Comparison of ENCODE assay signal across 13 cellular contexts in genomic region chr11:60866911-60867870, GRCh38. TPM values are rescaled to one million over a fixed set of nuclear protein-coding genes. Genes with fewer than 3 reads are reported as not detected.
DNase-seq lines count a peak whose midpoint lies in the region; TF ChIP-seq lines count a peak whose summit lies in the region.
"Had no signal": no experiment of that assay in that cellular context is flagged by ENCODE, and none has a peak within 500 bp of the region (broad histone marks: within the 10 kb centered on the region; RNA-seq: fewer than 3 reads in every experiment).

ZP1 (plus strand) TSS chr11:60867542; CDS start chr11:60867562, 20 bp downstream.

- H3K27me3 Mint-ChIP-seq in activated naive CD4-positive, alpha-beta T cell treated with anti-CD3 and anti-CD28 coated beads, Interleukin-2, amount 10 ng/mL, durations not matched to agents 7 days and 5 days: peaks cover 25% of the 10 kb centered on the region
- peaks cover 1% of the 10 kb centered on the region for H3K27me3 Mint-ChIP-seq in endodermal cell (ENCODE audit: insufficient read depth)
- peaks cover 3% of the 10 kb centered on the region in 2 donors for H3K27me3 Mint-ChIP-seq in CD4-positive, alpha-beta memory T cell

- H3K4me3 Mint-ChIP-seq in activated naive CD4-positive, alpha-beta T cell treated with anti-CD3 and anti-CD28 coated beads, Interleukin-2, amount 10 ng/mL, durations not matched to agents 7 days and 5 days: no peak within 1 kb of the TSS
- H3K4me3 Mint-ChIP-seq in endodermal cell: no peak within 1 kb of the TSS
- no peak within 1 kb of the TSS for H3K4me3 Mint-ChIP-seq in CD4-positive, alpha-beta memory T cell
- H3K4me3 Mint-ChIP-seq: neural progenitor cell had no signal

- H3K36me3 ChIP-seq in endodermal cell (ENCODE audit: control insufficient read depth, insufficient read depth, low read length) (no peaks in the 10 kb centered on the region), stomach (no peaks in the 10 kb centered on the region)
- H3K36me3 ChIP-seq in CD4-positive, alpha-beta memory T cell (ENCODE audit: insufficient read depth, low read length): no peaks in the 10 kb centered on the region
- H3K36me3 ChIP-seq: neural progenitor cell had no signal

- intact Hi-C loops in stomach (cut with DNase I; ENCODE audit: low total_unique reads): no loop called here
- intact Hi-C loops in CD4-positive, alpha-beta memory T cell (cut with micrococcal nuclease): no loop called here

- TF ChIP-seq CTCF in endodermal cell (conservative IDR thresholded peaks at IDR 0.05) (peak; percentile 13), stomach (IDR thresholded peaks at IDR 0.05) (no peak)

- H3K9ac ChIP-seq in endodermal cell (ENCODE audit: extremely low read depth, low read length, poor library complexity, severe bottlenecking): no peak within 1 kb of the TSS
- H3K9ac ChIP-seq: neural progenitor cell had no signal

- CTCF ChIA-PET in activated naive CD4-positive, alpha-beta T cell treated with anti-CD3 and anti-CD28 coated beads, Interleukin-2, amount 10 ng/mL, durations not matched to agents 7 days and 5 days (lab: Charles Lee): interaction anchor here (2.0 to 2.2 kb wide), 2 partner anchors 20 to 36 kb away, joined by 7 to 8 read pairs; no protein-coding TSS in a partner anchor
- CTCF ChIA-PET in CD4-positive, alpha-beta memory T cell (lab: Charles Lee; ENCODE audit: partially characterized antibody): interaction anchor here (1.4 kb wide), 1 partner anchor 16 kb away, joined by 4 read pairs; no protein-coding TSS in a partner anchor

- WGBS in endodermal cell (ENCODE audit: insufficient coverage in 1 of 2, insufficient read length in 1 of 2), 2 experiments: 78 to 88% methylated on average over 5 to 13 of the region's 13 CpGs
- 56 to 74% (median 68%) methylated on average over 5 to 13 of the region's 13 CpGs for WGBS in stomach, 5 donors

- H3K4me1 ChIP-seq in endodermal cell (ENCODE audit: control insufficient read depth, insufficient read depth, low read length) (no peaks in the 10 kb centered on the region), stomach (peaks cover 0 to 1% (median under 1%) of the 10 kb centered on the region in 4 donors)
- H3K4me1 ChIP-seq in CD4-positive, alpha-beta memory T cell (ENCODE audit: insufficient read depth, low read length): peaks cover 7% of the 10 kb centered on the region
- H3K4me1 ChIP-seq: neural progenitor cell had no signal

- no peaks in the 10 kb centered on the region for H3K36me3 Mint-ChIP-seq in activated naive CD4-positive, alpha-beta T cell treated with anti-CD3 and anti-CD28 coated beads, Interleukin-2, amount 10 ng/mL, durations not matched to agents 7 days and 5 days
- H3K36me3 Mint-ChIP-seq in endodermal cell (ENCODE audit: low read depth): no peaks in the 10 kb centered on the region
- H3K36me3 Mint-ChIP-seq in CD4-positive, alpha-beta memory T cell: no peaks in the 10 kb centered on the region
- H3K36me3 Mint-ChIP-seq: neural progenitor cell had no signal

- H3K4me3 ChIP-seq in endodermal cell (ENCODE audit: low read length) (no peak within 1 kb of the TSS), stomach (no peak within 1 kb of the TSS)
- H3K4me3 ChIP-seq in CD4-positive, alpha-beta memory T cell (ENCODE audit: low read length in 2 of 2): no peak within 1 kb of the TSS
- H3K4me3 ChIP-seq: neural progenitor cell had no signal

- no peak for DNase-seq in activated naive CD4-positive, alpha-beta T cell treated with anti-CD3 and anti-CD28 coated beads, Interleukin-2, amount 10 ng/mL, durations not matched to agents 7 days and 5 days
- DNase-seq in activated naive CD4-positive, alpha-beta T cell treated with anti-CD3 and anti-CD28 coated beads, Interleukin-2, amount 50 U/mL, for 16 hours: no peak
- peak; percentile 28 for DNase-seq in NCI-H2081 treated with DMSO at 0.1 percent for 48 hours (lab: John Stamatoyannopoulos, UW)
- DNase-seq in endodermal cell: no peak
- DNase-seq in stomach: peak; percentile 24
- DNase-seq in stimulated activated CD4-positive, alpha-beta T cell treated with anti-CD3 and anti-CD28 coated beads, Interleukin-4, amount 100 ng/mL, for 4 hours: no peak
- no peak for DNase-seq in CD4-positive, alpha-beta memory T cell
- DNase-seq in NCI-H2227 (lab: John Stamatoyannopoulos, UW; ENCODE audit: unreplicated experiment): no peak
- DNase-seq: activated T-cell treated with anti-CD3 and anti-CD28 coated beads, Interleukin-2, amount 50 U/mL, for 1 hour; KBM-7; NCI-H524; SIG-M5 had no signal

- TF ChIP-seq EP300 in stomach (IDR thresholded peaks at IDR 0.05): no peak

- H3K27ac Mint-ChIP-seq in activated naive CD4-positive, alpha-beta T cell treated with anti-CD3 and anti-CD28 coated beads, Interleukin-2, amount 10 ng/mL, durations not matched to agents 7 days and 5 days: peak within 1 kb of the TSS; percentile 4
- no peak within 1 kb of the TSS for H3K27ac Mint-ChIP-seq in endodermal cell
- peak within 1 kb of the TSS in 1 of 7 donors; percentile 64 for H3K27ac Mint-ChIP-seq in CD4-positive, alpha-beta memory T cell
- H3K27ac Mint-ChIP-seq: neural progenitor cell had no signal

- H3K27me3 ChIP-seq in endodermal cell (ENCODE audit: control insufficient read depth, insufficient read depth, low read length, poor library complexity, severe bottlenecking): no peaks in the 10 kb centered on the region
- H3K27me3 ChIP-seq in stomach: no peaks in the 10 kb centered on the region
- H3K27me3 ChIP-seq in CD4-positive, alpha-beta memory T cell (ENCODE audit: insufficient read depth, low read length): no peaks in the 10 kb centered on the region
- H3K27me3 ChIP-seq: neural progenitor cell had no signal

- no peaks in the 10 kb centered on the region for H3K9me3 ChIP-seq in endodermal cell (ENCODE audit: control insufficient read depth, low read length)
- no peaks in the 10 kb centered on the region for H3K9me3 ChIP-seq in stomach
- H3K9me3 ChIP-seq in CD4-positive, alpha-beta memory T cell (ENCODE audit: control insufficient read depth in 1 of 2, low read length in 2 of 2): no peaks in the 10 kb centered on the region

- POLR2A ChIA-PET in CD4-positive, alpha-beta memory T cell (lab: Charles Lee; ENCODE audit: partially characterized antibody): interaction anchor here (0.6 kb wide), 1 partner anchor 892 kb away, joined by 3 read pairs; no protein-coding TSS in a partner anchor

- no peak for TF ChIP-seq POLR2A in stomach (IDR thresholded peaks at IDR 0.05)

- H3K9me3 Mint-ChIP-seq in activated naive CD4-positive, alpha-beta T cell treated with anti-CD3 and anti-CD28 coated beads, Interleukin-2, amount 10 ng/mL, durations not matched to agents 7 days and 5 days: no peaks in the 10 kb centered on the region
- peaks cover 2% of the 10 kb centered on the region for H3K9me3 Mint-ChIP-seq in endodermal cell
- peaks cover 0 to 2% (median 0%) of the 10 kb centered on the region in 8 donors for H3K9me3 Mint-ChIP-seq in CD4-positive, alpha-beta memory T cell
- H3K9me3 Mint-ChIP-seq: neural progenitor cell had no signal

- H3K27ac ChIP-seq in endodermal cell (ENCODE audit: low read depth, low read length): no peak within 1 kb of the TSS
- no peak within 1 kb of the TSS for H3K27ac ChIP-seq in stomach
- no peak within 1 kb of the TSS for H3K27ac ChIP-seq in CD4-positive, alpha-beta memory T cell (ENCODE audit: low read depth, low read length)
- H3K27ac ChIP-seq: neural progenitor cell had no signal

- peaks cover 39% of the 10 kb centered on the region for H3K4me1 Mint-ChIP-seq in activated naive CD4-positive, alpha-beta T cell treated with anti-CD3 and anti-CD28 coated beads, Interleukin-2, amount 10 ng/mL, durations not matched to agents 7 days and 5 days
- no peaks in the 10 kb centered on the region for H3K4me1 Mint-ChIP-seq in endodermal cell
- peaks cover 0 to 12% (median under 1%) of the 10 kb centered on the region in 4 donors for H3K4me1 Mint-ChIP-seq in CD4-positive, alpha-beta memory T cell

RNA-seq across cellular contexts. Expression of gene ZP1, which starts in this region (rescaled TPM):
- not detected for total RNA-seq in endodermal cell
- polyA plus RNA-seq in endodermal cell (2013, experiment 1 of 2): not detected
- not detected for polyA plus RNA-seq in endodermal cell (2013, experiment 2 of 2)
- under 1 TPM in 1 of 5 donors, not detected in 4; 0.72 TPM for total RNA-seq in stomach
- polyA plus RNA-seq in stomach: 1 to 10 TPM in 2 of 3 donors, under 1 TPM in 1; 0.43 to 8.6 (median 4.1) TPM
- under 1 TPM; 0.33 to 0.41 TPM for total RNA-seq in CD4-positive, alpha-beta memory T cell
- under 1 TPM in 1 of 2 donors, not detected in 1; 0.50 TPM for polyA plus RNA-seq in CD4-positive, alpha-beta memory T cell

Comparison
In these comparisons a context has a peak if more than half of its experiments do, and no peak if none do; other contexts are left out.
1. DNase-seq: peak in NCI-H2081 treated with DMSO at 0.1 percent for 48 hours (single experiment) and stomach (single experiment); none in activated naive CD4-positive, alpha-beta T cell treated with anti-CD3 and anti-CD28 coated beads, Interleukin-2, amount 10 ng/mL, durations not matched to agents 7 days and 5 days (single experiment), activated naive CD4-positive, alpha-beta T cell treated with anti-CD3 and anti-CD28 coated beads, Interleukin-2, amount 50 U/mL, for 16 hours (single experiment), endodermal cell (single experiment), stimulated activated CD4-positive, alpha-beta T cell treated with anti-CD3 and anti-CD28 coated beads, Interleukin-4, amount 100 ng/mL, for 4 hours (0 of 2), CD4-positive, alpha-beta memory T cell (0 of 5) and NCI-H2227 (single experiment).